ENCODE assay signal across 8 cellular contexts in genomic region chr10:68526634-68527132, GRCh38. TPM values are rescaled to one million over a fixed set of nuclear protein-coding genes. Genes with fewer than 3 reads are reported as not detected.
DNase-seq lines count a peak whose midpoint lies in the region; ATAC-seq and TF ChIP-seq lines count a peak whose summit lies in the region.

No MANE protein-coding gene starts in this region.

- ATAC-seq in GM19395 (IDR thresholded peaks at IDR 0.05; ENCODE audit: unreplicated experiment) (no peak), HG02610 (IDR thresholded peaks at IDR 0.05; ENCODE audit: unreplicated experiment) (no peak)

- peak overlapping the region; percentile 79 for H3K4me3 ChIP-seq in GM08714 (ENCODE audit: low read length)
- H3K4me3 ChIP-seq in SK-N-MC, result peak overlapping the region; percentile 86
- peak overlapping the region; percentile 95 for H3K4me3 ChIP-seq in fibroblast of the aortic adventitia (ENCODE audit: low read depth, low read length)

- TF ChIP-seq CTCF in fibroblast of the aortic adventitia (IDR thresholded peaks at IDR 0.05; ENCODE audit: insufficient read depth, low read length), result no peak

- no peak overlapping the region for H3K27ac ChIP-seq in SK-N-MC

- DNase-seq in SK-N-MC (ENCODE audit: low read depth, low spot score), result no peak
- no peak for DNase-seq in fibroblast of the aortic adventitia (ENCODE audit: low read depth)
- DNase-seq in retina, result peak; percentile 2
- DNase-seq in middle frontal gyrus (ENCODE audit: extremely low spot score, low spot score), result no peak
- no peak for DNase-seq in activated CD4-positive, alpha-beta T cell treated with anti-CD3 and anti-CD28 coated beads, Interleukin-2, amount 50 U/mL, for 4 hours

- no peaks in the 10 kb centered on the region for H3K9me3 ChIP-seq in SK-N-MC (ENCODE audit: low read depth, low read length)

- H3K36me3 ChIP-seq in SK-N-MC (ENCODE audit: insufficient read depth, low read length), result no peaks in the 10 kb centered on the region

- H3K9ac ChIP-seq in SK-N-MC (ENCODE audit: insufficient read length), result peak overlapping the region; percentile 90

RNA-seq across cellular contexts. Expression of gene SLC25A16, which starts 0.6 kb away (rescaled TPM):
- total RNA-seq in fibroblast of the aortic adventitia (ENCODE audit: low replicate concordance), result 26.8 and 29.7 TPM in 2 replicates

RNA-seq across cellular contexts. Expression of gene TET1, which starts 33.5 kb away (rescaled TPM):
- 3.3 and 9.3 TPM in 2 replicates for total RNA-seq in fibroblast of the aortic adventitia (ENCODE audit: low replicate concordance)

RNA-seq across cellular contexts. Expression of gene DNA2, which starts 54.9 kb away (rescaled TPM):
- 10.0 and 15.2 TPM in 2 replicates for total RNA-seq in fibroblast of the aortic adventitia (ENCODE audit: low replicate concordance)
